26 cellular contexts compared by ENCODE assay signal in the genomic region with DNA sequence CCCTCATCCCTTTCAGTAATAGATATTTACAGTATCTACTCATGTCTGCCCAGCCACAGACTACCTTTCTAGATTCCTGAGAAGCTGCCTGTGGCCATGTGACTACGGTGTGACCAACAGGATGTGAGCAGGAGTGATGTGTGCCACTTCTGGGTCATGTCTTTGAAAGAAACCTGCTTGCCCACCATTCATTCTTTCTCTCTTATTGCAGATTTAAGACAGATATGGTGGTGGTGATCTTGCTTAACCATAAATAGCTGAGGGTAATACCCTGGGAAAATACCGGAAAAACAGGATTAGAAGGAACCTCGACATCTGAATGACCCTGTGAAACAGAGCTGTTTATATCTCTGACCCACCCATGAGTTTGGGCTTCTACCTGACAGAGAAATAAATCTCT. TPM values are rescaled to one million over a fixed set of nuclear protein-coding genes. Genes with fewer than 3 reads are reported as not detected.
DNase-seq lines count a peak whose midpoint lies in the region; ATAC-seq and TF ChIP-seq lines count a peak whose summit lies in the region.
"Had no signal": no experiment of that assay in that cellular context is flagged by ENCODE, and none has a peak within 500 bp of the region (broad histone marks: within the 10 kb centered on the region; RNA-seq: fewer than 3 reads in every experiment).

No MANE protein-coding gene starts in this region.

- WGBS in mammary epithelial cell (ENCODE audit: low coverage, missing lambda C conversion rate), result 48% methylated on average over 3 of the region's 3 CpGs

- H3K27ac Mint-ChIP-seq in MCF 10A (ENCODE audit: low read depth, unreplicated experiment) (no peak overlapping the region), nephron progenitor cell (no peak overlapping the region)
- peak overlapping the region; percentile 43 for H3K27ac Mint-ChIP-seq in activated naive CD8-positive, alpha-beta T cell treated with anti-CD3 and anti-CD28 coated beads, Interleukin-2, amount 10 ng/mL, durations not matched to agents 7 days and 5 days
- H3K27ac Mint-ChIP-seq in activated naive CD4-positive, alpha-beta T cell treated with anti-CD3 and anti-CD28 coated beads, Interleukin-2, amount 50 U/mL, for 72 hours, result no peak overlapping the region
- H3K27ac Mint-ChIP-seq: activated T-cell treated with anti-CD3 and anti-CD28 coated beads, Interleukin-2, amount 50 U/mL, for 24 hours had no signal

- no peak overlapping the region for H3K9ac ChIP-seq in mammary epithelial cell (ENCODE audit: insufficient read depth, low read length)

- DNase-seq in mammary epithelial cell, result peak; percentile 87
- DNase-seq in MCF 10A (ENCODE audit: unreplicated experiment), result no peak
- no peak for DNase-seq in activated naive CD8-positive, alpha-beta T cell treated with anti-CD3 and anti-CD28 coated beads, Interleukin-2, amount 10 ng/mL, durations not matched to agents 7 days and 5 days
- peak; percentile 31 for DNase-seq in kidney epithelial cell (ENCODE audit: low read depth)
- DNase-seq in activated naive CD4-positive, alpha-beta T cell treated with anti-CD3 and anti-CD28 coated beads, Interleukin-2, amount 50 U/mL, for 72 hours (ENCODE audit: low spot score in 2 of 2), result no peak
- DNase-seq in epidermal melanocyte (ENCODE audit: insufficient read length, low spot score), result no peak
- DNase-seq in nephron progenitor cell, result no peak
- DNase-seq: ACHN; activated CD4-positive, alpha-beta T cell treated with anti-CD3 and anti-CD28 coated beads, Interleukin-2, amount 50 U/mL, for 4 hours; activated naive CD4-positive, alpha-beta T cell treated with anti-CD3 and anti-CD28 coated beads, Interleukin-2, amount 50 U/mL, for 16 hours; activated T-cell treated with anti-CD3 and anti-CD28 coated beads, Interleukin-2, amount 50 U/mL, for 24 hours; C1 segment of cervical spinal cord; effector memory CD4-positive, alpha-beta T cell; heart left ventricle; KG1; NCI-H187 treated with DMSO at 0.1 percent for 48 hours; NCI-H2227 treated with DMSO at 0.1 percent for 48 hours; right cardiac atrium had no signal

- CTCF ChIA-PET in mammary epithelial cell (lab: Charles Lee; ENCODE audit: low non-redundant PET) (interaction anchor here (0.5 kb wide), 1 partner anchor 65 kb away, joined by 4 read pairs; no protein-coding TSS in a partner anchor), MCF 10A (lab: Yijun Ruan, JAX) (interaction anchor here (0.7 kb wide), 1 partner anchor 32 kb away, joined by 3 read pairs; no protein-coding TSS in a partner anchor)

- H3K4me2 ChIP-seq in mammary epithelial cell (ENCODE audit: insufficient read depth, low read depth, low read length), result peak overlapping the region; percentile 36

- ATAC-seq in activated naive CD8-positive, alpha-beta T cell treated with anti-CD3 and anti-CD28 coated beads, Interleukin-2, amount 10 ng/mL, durations not matched to agents 7 days and 5 days (ENCODE audit: low read depth), result no peak
- ATAC-seq in activated naive CD4-positive, alpha-beta T cell treated with anti-CD3 and anti-CD28 coated beads, Interleukin-2, amount 50 U/mL, for 72 hours, result no peak
- ATAC-seq in SK-N-SH treated with all-trans-retinoic acid at 6 μM for 48 hours, result no peak
- ATAC-seq: heart left ventricle, right cardiac atrium had no signal

- H3K4me1 Mint-ChIP-seq in MCF 10A (ENCODE audit: insufficient read depth, unreplicated experiment), result peaks cover 18% of the 10 kb centered on the region
- H3K4me1 Mint-ChIP-seq in activated naive CD8-positive, alpha-beta T cell treated with anti-CD3 and anti-CD28 coated beads, Interleukin-2, amount 10 ng/mL, durations not matched to agents 7 days and 5 days, result peaks cover 4% of the 10 kb centered on the region
- H3K4me1 Mint-ChIP-seq in nephron progenitor cell, result peaks cover 14% of the 10 kb centered on the region

- dilution Hi-C loops in mammary epithelial cell (cut with HindIII; ENCODE audit: low sequenced_read_pairs), result no loop called here

- intact Hi-C loops in mammary epithelial cell (cut with micrococcal nuclease), result no loop called here
- intact Hi-C loops in MCF 10A (cut with micrococcal nuclease), result no loop called here

- H3K4me3 Mint-ChIP-seq in MCF 10A (ENCODE audit: unreplicated experiment) (no peak overlapping the region), nephron progenitor cell (no peak overlapping the region)
- H3K4me3 Mint-ChIP-seq in activated naive CD8-positive, alpha-beta T cell treated with anti-CD3 and anti-CD28 coated beads, Interleukin-2, amount 10 ng/mL, durations not matched to agents 7 days and 5 days, result no peak overlapping the region
- H3K4me3 Mint-ChIP-seq: activated T-cell treated with anti-CD3 and anti-CD28 coated beads, Interleukin-2, amount 50 U/mL, for 24 hours had no signal

- no peaks in the 10 kb centered on the region for H3K9me3 ChIP-seq in mammary epithelial cell (replicated peaks; ENCODE audit: insufficient read depth, low read length)

- no peaks in the 10 kb centered on the region for H3K36me3 ChIP-seq in mammary epithelial cell (ENCODE audit: insufficient read depth, low read length)
- no peaks in the 10 kb centered on the region for H3K36me3 ChIP-seq in kidney epithelial cell (ENCODE audit: control insufficient read depth, insufficient read depth, low read length)

- H3K27me3 Mint-ChIP-seq in MCF 10A (ENCODE audit: insufficient read depth, unreplicated experiment), result no peaks in the 10 kb centered on the region
- H3K27me3 Mint-ChIP-seq in activated naive CD8-positive, alpha-beta T cell treated with anti-CD3 and anti-CD28 coated beads, Interleukin-2, amount 10 ng/mL, durations not matched to agents 7 days and 5 days, result no peaks in the 10 kb centered on the region
- H3K27me3 Mint-ChIP-seq in nephron progenitor cell (ENCODE audit: low read depth, poor library complexity), result no peaks in the 10 kb centered on the region
- H3K27me3 Mint-ChIP-seq: activated T-cell treated with anti-CD3 and anti-CD28 coated beads, Interleukin-2, amount 50 U/mL, for 24 hours had no signal

- peak overlapping the region; percentile 42 for H3K27ac ChIP-seq in mammary epithelial cell (ENCODE audit: insufficient read depth, low read depth, low read length)
- H3K27ac ChIP-seq: heart left ventricle, VCaP had no signal

- in situ Hi-C loops in mammary epithelial cell (cut with MboI; ENCODE audit: low sequenced_read_pairs in 2 of 2), result no loop called here

- no peak overlapping the region for H3K4me3 ChIP-seq in mammary epithelial cell (replicated peaks in 1 of 3; ENCODE audit: insufficient read depth in 1 of 3, low read depth in 2 of 3, low read length in 3 of 3)
- no peak overlapping the region for H3K4me3 ChIP-seq in kidney epithelial cell (ENCODE audit: low read depth, low read length)
- H3K4me3 ChIP-seq: heart left ventricle had no signal

- H4K20me1 ChIP-seq in mammary epithelial cell (ENCODE audit: insufficient read depth, low read length), result no peaks in the 10 kb centered on the region

- no peaks in the 10 kb centered on the region for H3K27me3 ChIP-seq in mammary epithelial cell (ENCODE audit: insufficient read depth, low read length)
- H3K27me3 ChIP-seq in kidney epithelial cell (ENCODE audit: control insufficient read depth, insufficient read depth, low read length), result no peaks in the 10 kb centered on the region
- H3K27me3 ChIP-seq: heart left ventricle had no signal

- peaks cover 8% of the 10 kb centered on the region for H3K9me3 Mint-ChIP-seq in MCF 10A (ENCODE audit: unreplicated experiment)
- peaks cover 21% of the 10 kb centered on the region for H3K9me3 Mint-ChIP-seq in activated naive CD8-positive, alpha-beta T cell treated with anti-CD3 and anti-CD28 coated beads, Interleukin-2, amount 10 ng/mL, durations not matched to agents 7 days and 5 days
- peaks cover 15 to 18% of the 10 kb centered on the region in 2 donors for H3K9me3 Mint-ChIP-seq in activated naive CD4-positive, alpha-beta T cell treated with anti-CD3 and anti-CD28 coated beads, Interleukin-2, amount 50 U/mL, for 72 hours
- H3K9me3 Mint-ChIP-seq in nephron progenitor cell, result peaks cover 48% of the 10 kb centered on the region

- H3K4me1 ChIP-seq in mammary epithelial cell (ENCODE audit: insufficient read depth, low read length), result peaks cover 26% of the 10 kb centered on the region

- POLR2A ChIA-PET in MCF 10A (lab: Yijun Ruan, JAX), result interaction anchor here (1.0 to 1.8 kb wide), 3 partner anchors 8 to 33 kb away, joined by 3 to 4 read pairs (median 3); no protein-coding TSS in a partner anchor
- POLR2A ChIA-PET in activated naive CD8-positive, alpha-beta T cell treated with anti-CD3 and anti-CD28 coated beads, Interleukin-2, amount 10 ng/mL, durations not matched to agents 7 days and 5 days (lab: Charles Lee), result no interaction called here

- peaks cover 6% of the 10 kb centered on the region for H3K36me3 Mint-ChIP-seq in MCF 10A (ENCODE audit: insufficient read depth, unreplicated experiment)
- H3K36me3 Mint-ChIP-seq in activated naive CD8-positive, alpha-beta T cell treated with anti-CD3 and anti-CD28 coated beads, Interleukin-2, amount 10 ng/mL, durations not matched to agents 7 days and 5 days, result peaks cover 69% of the 10 kb centered on the region
- peaks cover 42 to 60% of the 10 kb centered on the region in 2 donors for H3K36me3 Mint-ChIP-seq in activated naive CD4-positive, alpha-beta T cell treated with anti-CD3 and anti-CD28 coated beads, Interleukin-2, amount 50 U/mL, for 72 hours
- H3K36me3 Mint-ChIP-seq in nephron progenitor cell (ENCODE audit: low read depth), result peaks cover 93% of the 10 kb centered on the region

- no peak overlapping the region for H2AFZ ChIP-seq in mammary epithelial cell (ENCODE audit: low read depth, low read length)

- BruUV-seq in mammary epithelial cell (replicated peaks; lab: Mats Ljungman, UMichigan) (no TSS peak), MCF 10A (replicated peaks; lab: Mats Ljungman, UMichigan) (no TSS peak)

- TF ChIP-seq CTCF in mammary epithelial cell (conservative IDR thresholded peaks at IDR 0.05 in 1 of 2, IDR thresholded peaks at IDR 0.05 in 1 of 2; ENCODE audit: extremely low read depth in 1 of 2, insufficient read depth in 1 of 2, low read depth in 1 of 2, low read length in 2 of 2), result no peak
- no peak for TF ChIP-seq CTCF in MCF 10A (IDR thresholded peaks at IDR 0.05; ENCODE audit: unreplicated experiment)
- no peak for TF ChIP-seq CTCF in kidney epithelial cell (IDR thresholded peaks at IDR 0.05; ENCODE audit: insufficient read depth, low read length, poor library complexity, severe bottlenecking)
- no peak for TF ChIP-seq CTCF in nephron progenitor cell (IDR thresholded peaks at IDR 0.05)

- H3K79me2 ChIP-seq in mammary epithelial cell (ENCODE audit: insufficient read depth, low read length), result peaks cover 60% of the 10 kb centered on the region

RNA-seq across cellular contexts. Expression of a gene that starts 41.6 kb away (rescaled TPM):
- total RNA-seq in mammary epithelial cell (not detected), MCF 10A (2022) (not detected in 2 replicates), kidney epithelial cell (not detected in 2 replicates)
- not detected for polyA plus RNA-seq in mammary epithelial cell
- polyA minus RNA-seq in mammary epithelial cell, result not detected
- not detected for total RNA-seq in activated naive CD8-positive, alpha-beta T cell treated with anti-CD3 and anti-CD28 coated beads, Interleukin-2, amount 10 ng/mL, durations not matched to agents 7 days and 5 days
- not detected for total RNA-seq in activated naive CD4-positive, alpha-beta T cell treated with anti-CD3 and anti-CD28 coated beads, Interleukin-2, amount 50 U/mL, for 72 hours
- total RNA-seq: chondrocyte, H4, heart left ventricle, lung microvascular endothelial cell, myocyte, omental fat pad, right cardiac atrium, temporal lobe had no signal
- polyA plus RNA-seq: heart left ventricle, right cardiac atrium had no signal

RNA-seq across cellular contexts. Expression of a gene that starts 53.0 kb away (rescaled TPM):
- total RNA-seq in mammary epithelial cell (not detected), MCF 10A (2022) (not detected in 2 replicates), kidney epithelial cell (not detected in 2 replicates)
- not detected for polyA plus RNA-seq in mammary epithelial cell
- not detected for polyA minus RNA-seq in mammary epithelial cell
- not detected for total RNA-seq in activated naive CD8-positive, alpha-beta T cell treated with anti-CD3 and anti-CD28 coated beads, Interleukin-2, amount 10 ng/mL, durations not matched to agents 7 days and 5 days
- not detected for total RNA-seq in activated naive CD4-positive, alpha-beta T cell treated with anti-CD3 and anti-CD28 coated beads, Interleukin-2, amount 50 U/mL, for 72 hours
- total RNA-seq: chondrocyte, H4, heart left ventricle, lung microvascular endothelial cell, myocyte, omental fat pad, right cardiac atrium, temporal lobe had no signal
- polyA plus RNA-seq: heart left ventricle, right cardiac atrium had no signal

Comparison
In these comparisons a context has a peak if more than half of its experiments do, and no peak if none do; other contexts are left out.
1. DNase-seq: peak in mammary epithelial cell (single experiment) and kidney epithelial cell (single experiment); none in MCF 10A (single experiment), activated naive CD8-positive, alpha-beta T cell treated with anti-CD3 and anti-CD28 coated beads, Interleukin-2, amount 10 ng/mL, durations not matched to agents 7 days and 5 days (single experiment), activated naive CD4-positive, alpha-beta T cell treated with anti-CD3 and anti-CD28 coated beads, Interleukin-2, amount 50 U/mL, for 72 hours (0 of 2), epidermal melanocyte (single experiment) and nephron progenitor cell (single experiment).